20 cellular contexts compared by ENCODE assay signal in the genomic region with DNA sequence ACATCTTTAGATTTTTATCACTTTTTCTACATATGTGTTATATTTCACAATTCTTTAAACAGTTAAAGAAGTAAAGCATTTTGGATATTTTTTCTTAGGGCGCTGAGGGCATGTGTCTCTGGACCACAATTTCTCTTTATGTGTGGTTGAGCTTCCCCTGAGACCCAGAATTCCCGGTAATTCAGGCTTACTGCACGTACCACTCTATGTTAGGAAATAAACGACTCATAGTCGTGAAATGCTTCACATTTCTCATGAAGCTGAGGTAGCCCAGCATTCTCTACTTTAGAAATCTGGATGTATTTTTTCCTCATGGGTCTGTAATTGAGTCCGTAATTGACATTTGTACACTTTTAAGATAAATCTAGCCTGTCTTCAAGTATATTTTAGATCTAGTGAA.
"Had no signal": no experiment of that assay in that cellular context is flagged by ENCODE, and none has a peak within 500 bp of the region (broad histone marks: within the 10 kb centered on the region; RNA-seq: fewer than 3 reads in every experiment).

No MANE protein-coding gene starts in this region.

- ATAC-seq: left lung; naive thymus-derived CD8-positive, alpha-beta T cell; stimulated activated naive B cell treated with anti-CD40 and anti-IgM and Interleukin-4, amounts not matched to agents 10 μg/mL and 1 μg/mL and 100 μg/mL, for 72 hours had no signal

- H3K9me3 ChIP-seq: left lung, transverse colon, vagina had no signal

- H3K36me3 ChIP-seq: left lung, transverse colon, vagina had no signal

- DNase-seq: activated B cell treated with CpG ODN at 0.5 μM for 24 hours; activated CD4-positive, alpha-beta T cell treated with anti-CD3 and anti-CD28 coated beads, Interleukin-2, amount 50 U/mL, for 1 hour; activated naive CD8-positive, alpha-beta T cell treated with anti-CD3 and anti-CD28 coated beads for 36 hours; anterior cingulate cortex; cerebellar nuclear complex; erythroblast; hippocampal formation; kidney; left lung; mammary epithelial cell; naive thymus-derived CD8-positive, alpha-beta T cell; stimulated activated CD4-positive, alpha-beta T cell treated with anti-CD3 and anti-CD28 coated beads, Interleukin-15, amount 100 ng/mL, for 24 hours; stimulated activated CD4-positive, alpha-beta T cell treated with anti-CD3 and anti-CD28 coated beads, Interleukin-4, amount 100 ng/mL, for 1 hour; stimulated activated naive B cell treated with anti-CD40 and anti-IgM and Interleukin-4, amounts not matched to agents 10 μg/mL and 1 μg/mL and 100 μg/mL, for 72 hours; substantia nigra; T-helper 2 cell; transverse colon had no signal

- H3K27ac ChIP-seq: left lung, parathyroid adenoma, transverse colon, vagina had no signal

- H3K4me3 ChIP-seq: left lung, skin epidermis, transverse colon, vagina had no signal

- H3K4me1 ChIP-seq: left lung, parathyroid adenoma, transverse colon, vagina had no signal

- H3K27me3 ChIP-seq: left lung, transverse colon, vagina had no signal
